In genomic region chr12:108542320-108542719, GRCh38 we compare ENCODE assay signal across 12 cellular contexts. TPM values are rescaled to one million over a fixed set of nuclear protein-coding genes. Genes with fewer than 3 reads are reported as not detected.
"Had no signal": no experiment of that assay in that cellular context is flagged by ENCODE, and none has a peak within 500 bp of the region (broad histone marks: within the 10 kb centered on the region; RNA-seq: fewer than 3 reads in every experiment).

No MANE protein-coding gene starts in this region.

- ATAC-seq: activated CD4-positive, CD25-positive, alpha-beta regulatory T cell treated with anti-CD3 and anti-CD28 coated beads, Interleukin-2, amount 50 U/mL, for 24 hours had no signal

- H3K9me3 ChIP-seq: stomach, thoracic aorta had no signal

- H3K4me3 ChIP-seq: cardiac muscle cell, coronary artery, stomach, thoracic aorta had no signal

- H3K27ac Mint-ChIP-seq: activated CD4-positive, alpha-beta memory T cell treated with anti-CD3 and anti-CD28 coated beads, Interleukin-2, amount 10 ng/mL, durations not matched to agents 7 days and 5 days; activated T-helper 1 cell treated with anti-CD3 and anti-CD28 coated beads, Interleukin-12 subunit alpha, Interleukin-12 subunit beta, Interleukin-2, Interleukin-4 antibody, amounts not matched to agents 30 ng/mL and 10 ng/mL and 1 ng/mL, durations not matched to agents 14 hours and 24 hours and 36 hours; T-helper 1 cell treated with Interleukin-12 subunit alpha and Interleukin-12 subunit beta and Interleukin-4 antibody, amounts not matched to agents 30 μg/mL and 1 μg/mL, for 36 hours had no signal

- H3K27ac ChIP-seq: cardiac muscle cell, coronary artery, thoracic aorta had no signal

- H3K9me3 Mint-ChIP-seq: activated CD4-positive, alpha-beta memory T cell treated with anti-CD3 and anti-CD28 coated beads, Interleukin-2, amount 10 ng/mL, durations not matched to agents 7 days and 5 days; activated T-helper 1 cell treated with anti-CD3 and anti-CD28 coated beads, Interleukin-12 subunit alpha, Interleukin-12 subunit beta, Interleukin-2, Interleukin-4 antibody, amounts not matched to agents 30 ng/mL and 10 ng/mL and 1 ng/mL, durations not matched to agents 14 hours and 24 hours and 36 hours; T-helper 1 cell treated with Interleukin-12 subunit alpha and Interleukin-12 subunit beta and Interleukin-4 antibody, amounts not matched to agents 30 μg/mL and 1 μg/mL, for 36 hours had no signal

- DNase-seq: activated CD4-positive, alpha-beta memory T cell treated with anti-CD3 and anti-CD28 coated beads, Interleukin-2, amount 10 ng/mL, durations not matched to agents 7 days and 5 days; activated naive CD4-positive, alpha-beta T cell treated with Interleukin-2 at 50 U/mL for 16 hours; effector CD8-positive, alpha-beta T cell; stimulated activated CD4-positive, alpha-beta T cell treated with anti-CD3 and anti-CD28 coated beads, Interleukin-2, amount 100 ng/mL, for 48 hours; stomach had no signal

- H3K27me3 ChIP-seq: cardiac muscle cell, stomach had no signal

- H3K27me3 Mint-ChIP-seq: activated CD4-positive, alpha-beta memory T cell treated with anti-CD3 and anti-CD28 coated beads, Interleukin-2, amount 10 ng/mL, durations not matched to agents 7 days and 5 days had no signal

- H3K4me3 Mint-ChIP-seq: activated CD4-positive, alpha-beta memory T cell treated with anti-CD3 and anti-CD28 coated beads, Interleukin-2, amount 10 ng/mL, durations not matched to agents 7 days and 5 days; activated T-helper 1 cell treated with anti-CD3 and anti-CD28 coated beads, Interleukin-12 subunit alpha, Interleukin-12 subunit beta, Interleukin-2, Interleukin-4 antibody, amounts not matched to agents 30 ng/mL and 10 ng/mL and 1 ng/mL, durations not matched to agents 14 hours and 24 hours and 36 hours; T-helper 1 cell treated with Interleukin-12 subunit alpha and Interleukin-12 subunit beta and Interleukin-4 antibody, amounts not matched to agents 30 μg/mL and 1 μg/mL, for 36 hours had no signal

RNA-seq across cellular contexts. Expression of gene TMEM119, which starts 55.6 kb away (rescaled TPM):
- total RNA-seq: activated T-helper 1 cell treated with anti-CD3 and anti-CD28 coated beads, Interleukin-12 subunit alpha, Interleukin-12 subunit beta, Interleukin-2, Interleukin-4 antibody, amounts not matched to agents 30 ng/mL and 10 ng/mL and 1 ng/mL, durations not matched to agents 14 hours and 24 hours and 36 hours; kidney epithelial cell had no signal
